Comparison of ENCODE assay signal across 16 cellular contexts in the genomic region with DNA sequence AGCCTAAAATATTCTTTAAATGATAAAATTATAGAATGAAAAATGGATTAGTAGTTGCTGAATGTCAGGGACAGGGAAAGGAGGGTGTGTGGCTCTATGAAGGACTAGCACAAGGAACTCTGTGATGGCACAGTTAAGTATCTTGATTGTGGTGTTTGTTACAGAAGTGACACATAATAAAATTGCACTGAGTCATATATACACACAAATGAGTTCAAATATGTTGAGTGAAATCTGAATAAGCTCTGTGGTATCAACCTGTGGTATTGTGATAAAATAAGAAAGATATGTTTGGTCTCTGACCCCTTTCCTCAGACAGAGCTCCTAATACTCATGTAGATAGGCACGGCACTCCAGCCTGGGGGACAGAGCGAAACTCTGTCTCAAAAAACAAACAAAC.
DNase-seq lines count a peak whose midpoint lies in the region; FAIRE-seq and TF ChIP-seq lines count a peak whose summit lies in the region.
"Had no signal": no experiment of that assay in that cellular context is flagged by ENCODE, and none has a peak within 500 bp of the region (broad histone marks: within the 10 kb centered on the region; RNA-seq: fewer than 3 reads in every experiment).

No MANE protein-coding gene starts in this region.

- H4K20me1 ChIP-seq in astrocyte (ENCODE audit: insufficient read depth, low read length): no peaks in the 10 kb centered on the region

- H3K27ac Mint-ChIP-seq in astrocyte (ENCODE audit: unreplicated experiment): no peak overlapping the region
- H3K27ac Mint-ChIP-seq: B cell, GM23338 had no signal

- peaks cover 10% of the 10 kb centered on the region for H3K4me1 Mint-ChIP-seq in astrocyte (ENCODE audit: low read depth, unreplicated experiment)
- H3K4me1 Mint-ChIP-seq: B cell, GM23338 had no signal

- no peaks in the 10 kb centered on the region for H3K9me3 Mint-ChIP-seq in astrocyte (ENCODE audit: unreplicated experiment)
- H3K9me3 Mint-ChIP-seq: GM23338 had no signal

- H3K27me3 Mint-ChIP-seq in astrocyte (ENCODE audit: low read depth, unreplicated experiment): no peaks in the 10 kb centered on the region

- no peaks in the 10 kb centered on the region for H3K36me3 Mint-ChIP-seq in astrocyte (ENCODE audit: low read depth, unreplicated experiment)

- FAIRE-seq in astrocyte (lab: Jason Lieb, UNC): no peak
- FAIRE-seq: GM12891, GM19239 had no signal

- no peak overlapping the region for H2AFZ ChIP-seq in astrocyte (ENCODE audit: low read depth, low read length)
- H2AFZ ChIP-seq: GM23338 had no signal

- no peak overlapping the region for H3K4me2 ChIP-seq in astrocyte (ENCODE audit: low read length)
- H3K4me2 ChIP-seq: GM23338 had no signal

- DNase-seq in H4 (ENCODE audit: low spot score) (peak; percentile 17), NCI-H226 (peak; percentile 54), astrocyte (ENCODE audit: low read depth) (peak; percentile 40), myocyte (ENCODE audit: low read depth) (peak; percentile 28), NCI-H1105 treated with DMSO at 0.1 percent for 48 hours (lab: John Stamatoyannopoulos, UW) (no peak), GM20000 (ENCODE audit: low spot score) (no peak), inferior parietal cortex (ENCODE audit: extremely low spot score) (no peak)
- DNase-seq: NCI-H1105, NCI-H1694, NCI-H2081 treated with DMSO at 0.1 percent for 48 hours, RPMI8226, SIG-M5 had no signal

- TF ChIP-seq CTCF in astrocyte (IDR thresholded peaks at IDR 0.05; ENCODE audit: insufficient read depth, low read depth, low read length) (no peak), GM20000 (IDR thresholded peaks at IDR 0.05; ENCODE audit: extremely low read depth, missing control alignments) (no peak)

- no peaks in the 10 kb centered on the region for H3K4me1 ChIP-seq in astrocyte (ENCODE audit: insufficient read depth, low read length)

- no peak overlapping the region for H3K4me3 ChIP-seq in astrocyte (ENCODE audit: insufficient read depth, low read depth, low read length)
- H3K4me3 ChIP-seq: GM23338 had no signal

- no peaks in the 10 kb centered on the region for H3K9me3 ChIP-seq in astrocyte (ENCODE audit: insufficient read depth, low read depth, low read length)

- H3K79me2 ChIP-seq in astrocyte (ENCODE audit: insufficient read depth, low read length): no peaks in the 10 kb centered on the region

- no peaks in the 10 kb centered on the region for H3K36me3 ChIP-seq in astrocyte (ENCODE audit: insufficient read depth, low read length)

- H3K27ac ChIP-seq in astrocyte (ENCODE audit: low read depth, low read length): no peak overlapping the region

- no peak overlapping the region for H3K9ac ChIP-seq in astrocyte (ENCODE audit: low read length)

- no peaks in the 10 kb centered on the region for H3K27me3 ChIP-seq in astrocyte (ENCODE audit: insufficient read depth, low read length)

- H3K4me3 Mint-ChIP-seq in astrocyte (ENCODE audit: unreplicated experiment): no peak overlapping the region
- H3K4me3 Mint-ChIP-seq: B cell, GM23338 had no signal

Comparison
In these comparisons a context has a peak if more than half of its experiments do, and no peak if none do; other contexts are left out.
1. DNase-seq: peak in H4 (single experiment), NCI-H226 (single experiment), astrocyte (single experiment) and myocyte (single experiment); none in NCI-H1105 treated with DMSO at 0.1 percent for 48 hours (single experiment), GM20000 (single experiment) and inferior parietal cortex (single experiment).